ENCODE assay signal across 17 cellular contexts in genomic region chr20:25525295-25525694, GRCh38.
"Had no signal": no experiment of that assay in that cellular context is flagged by ENCODE, and none has a peak within 500 bp of the region (broad histone marks: within the 10 kb centered on the region; RNA-seq: fewer than 3 reads in every experiment).

No MANE protein-coding gene starts in this region.

- H2AFZ ChIP-seq: neural progenitor cell had no signal

- H3K9ac ChIP-seq: neural progenitor cell had no signal

- H3K36me3 ChIP-seq: neural progenitor cell, right atrium auricular region, suprapubic skin had no signal

- H3K9me3 ChIP-seq: left ventricle myocardium inferior, right atrium auricular region, suprapubic skin had no signal

- H3K4me1 ChIP-seq: left ventricle myocardium inferior, neural progenitor cell, right atrium auricular region, suprapubic skin had no signal

- FAIRE-seq: kidney had no signal

- H3K27me3 ChIP-seq: neural progenitor cell, right atrium auricular region, suprapubic skin had no signal

- H3K4me2 ChIP-seq: neural progenitor cell had no signal

- DNase-seq: activated CD4-positive, alpha-beta T cell treated with anti-CD3 and anti-CD28 coated beads for 48 hours; activated CD8-positive, alpha-beta memory T cell treated with anti-CD3 and anti-CD28 coated beads, Interleukin-2, amount 50 U/mL, for 48 hours; activated CD8-positive, alpha-beta T cell treated with anti-CD3 and anti-CD28 coated beads, Interleukin-2, amount 10 ng/mL, durations not matched to agents 7 days and 5 days; activated naive CD4-positive, alpha-beta T cell; central memory CD4-positive, alpha-beta T cell; effector memory CD8-positive, alpha-beta T cell; kidney; left ventricle myocardium inferior; posterior cingulate gyrus; stimulated activated CD4-positive, alpha-beta T cell treated with anti-CD3 and anti-CD28 coated beads, Interleukin-12 subunit alpha, Interleukin-12 subunit beta, amount 100 ng/mL, for 4 hours; stimulated activated naive CD8-positive, alpha-beta T cell treated with anti-CD3 and anti-CD28 coated beads, Interleukin-15, Interleukin-2, amounts not matched to agents 100 U/mL and 50 U/mL, for 24 hours; T-helper 1 cell had no signal

- H3K27ac ChIP-seq: epithelial cell of prostate, left ventricle myocardium inferior, neural progenitor cell, right atrium auricular region, suprapubic skin had no signal

- H3K4me1 Mint-ChIP-seq: memory B cell had no signal

- ATAC-seq: activated CD8-positive, alpha-beta T cell treated with anti-CD3 and anti-CD28 coated beads, Interleukin-2, amount 10 ng/mL, durations not matched to agents 7 days and 5 days; effector memory CD8-positive, alpha-beta T cell; stimulated activated naive CD8-positive, alpha-beta T cell treated with anti-CD3 and anti-CD28 coated beads, Interleukin-15, Interleukin-2, amounts not matched to agents 100 U/mL and 50 U/mL, for 24 hours had no signal

- H3K27ac Mint-ChIP-seq: activated CD8-positive, alpha-beta T cell treated with anti-CD3 and anti-CD28 coated beads, Interleukin-2, amount 10 ng/mL, durations not matched to agents 7 days and 5 days; effector memory CD8-positive, alpha-beta T cell; memory B cell; neural progenitor cell had no signal

- H3K4me3 ChIP-seq: left ventricle myocardium inferior, neural progenitor cell, right atrium auricular region, suprapubic skin had no signal

- H3K4me3 Mint-ChIP-seq: activated CD8-positive, alpha-beta T cell treated with anti-CD3 and anti-CD28 coated beads, Interleukin-2, amount 10 ng/mL, durations not matched to agents 7 days and 5 days; effector memory CD8-positive, alpha-beta T cell; memory B cell; neural progenitor cell had no signal
